Comparison of ENCODE assay signal across 33 cellular contexts in the genomic region with DNA sequence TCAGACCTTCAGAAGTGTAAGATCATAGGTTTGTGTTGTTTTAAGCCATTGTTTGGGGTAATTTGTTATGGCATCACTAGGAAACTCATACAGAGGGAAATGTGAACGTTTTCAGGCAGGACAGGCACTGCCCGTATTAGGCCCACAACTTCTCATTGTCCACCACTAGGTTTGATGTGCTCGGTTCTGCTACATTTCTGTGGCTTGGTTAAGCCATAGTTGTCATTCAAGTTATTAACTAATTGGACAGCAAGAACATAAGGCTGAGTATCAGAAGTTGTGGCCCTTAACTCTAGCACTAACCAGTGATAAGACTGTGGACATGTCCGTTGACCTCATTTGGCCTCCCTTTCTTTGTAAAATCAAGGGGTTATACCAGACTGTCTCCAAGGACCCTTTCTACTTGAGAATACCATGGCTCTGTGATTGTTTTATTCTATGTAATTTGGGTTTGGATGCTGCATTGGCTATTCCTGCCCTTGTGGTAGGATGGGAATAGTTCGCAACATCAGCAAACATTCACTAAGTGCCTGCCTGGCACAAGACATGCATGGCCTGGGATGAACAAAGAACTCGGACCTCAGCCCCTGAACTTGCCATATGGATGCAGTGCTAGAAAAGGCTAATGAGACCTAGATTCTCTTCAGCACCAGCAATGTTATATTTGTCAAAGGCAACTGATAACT.
A peak's percentile ranks its signal among the peaks of the same experiment; 100 is the strongest.
DNase-seq lines count a peak whose midpoint lies in the region; ATAC-seq, FAIRE-seq and TF ChIP-seq lines count a peak whose summit lies in the region.
"Had no signal": no experiment of that assay in that cellular context is flagged by ENCODE, and none has a peak within 500 bp of the region (broad histone marks: within the 10 kb centered on the region; RNA-seq: fewer than 3 reads in every experiment).

No MANE protein-coding gene starts in this region.

- FAIRE-seq in K562 (lab: Jason Lieb, UNC), result no peak
- FAIRE-seq: A204.1, A549, D721Med had no signal

- peaks cover 28 to 50% of the 10 kb centered on the region in 2 experiments for H3K4me1 ChIP-seq in K562 (replicated peaks in 1 of 2; ENCODE audit: control insufficient read depth in 2 of 2, insufficient read depth in 2 of 2, low read length in 2 of 2)
- H3K4me1 ChIP-seq in esophagus muscularis mucosa, result peaks cover 0 to 4% (median 0%) of the 10 kb centered on the region in 4 donors
- H3K4me1 ChIP-seq: A549, BE2C, BLaER1, Caco-2 had no signal

- peak; percentile 71 for DNase-seq in NCI-H69 (lab: John Stamatoyannopoulos, UW)
- DNase-seq in K562 (ENCODE audit: extremely low read depth in 1 of 4, low spot score in 3 of 4), result no peak
- peak; percentile 42 for DNase-seq in esophagus muscularis mucosa (ENCODE audit: extremely low spot score)
- no peak for DNase-seq in activated naive CD4-positive, alpha-beta T cell treated with anti-CD3 and anti-CD28 coated beads, Interleukin-2, amount 50 U/mL, for 16 hours
- DNase-seq: 8988T; ACHN; AML-193; BE2C; C1 segment of cervical spinal cord; Caco-2; Calu3; CD4-positive, alpha-beta memory T cell; CD4-positive, alpha-beta T cell; CD4-positive, CD25-positive, alpha-beta regulatory T cell; CD8-positive, alpha-beta memory T cell; CD8-positive, alpha-beta T cell; COR-L47; DMS 273 treated with DMSO at 0.1 percent for 48 hours; DMS153; DMS53; DMS79; DMS79 treated with DMSO at 0.1 percent for 48 hours; DND-41; EL had no signal

- TF ChIP-seq EP300 in K562 (IDR thresholded peaks at IDR 0.05; ENCODE audit: low read length), result no peak
- no peak for TF ChIP-seq EP300 in esophagus muscularis mucosa (IDR thresholded peaks at IDR 0.05)

- ATAC-seq in K562, result peak; percentile 9
- ATAC-seq in HG03135 (IDR thresholded peaks at IDR 0.05; ENCODE audit: unreplicated experiment), result no peak
- no peak for ATAC-seq in GM18873 (IDR thresholded peaks at IDR 0.05; ENCODE audit: low FRiP score, unreplicated experiment)
- ATAC-seq: A549; CD8-positive, alpha-beta T cell had no signal

- H3K27ac ChIP-seq in K562 (ENCODE audit: extremely low read depth, low read depth, low read length), result no peak overlapping the region; the same call in 1 of the 3 replicates
- no peak overlapping the region for H3K27ac ChIP-seq in esophagus muscularis mucosa (replicated peaks in 1 of 4)
- H3K27ac ChIP-seq: 22Rv1; A549; BLaER1; BLaER1 treated with 17β-estradiol and CSF1 and Interleukin-3, amounts not matched to agents 10 nM and 100 nM; C4-2B had no signal

- H3K36me3 ChIP-seq in K562 (ENCODE audit: control insufficient read depth, insufficient read depth, low read length) (no peaks in the 10 kb centered on the region; the same call in 2 of the 3 replicates), esophagus muscularis mucosa (no peaks in the 10 kb centered on the region)
- H3K36me3 ChIP-seq: BE2C; BLaER1; BLaER1 treated with 17β-estradiol and CSF1 and Interleukin-3, amounts not matched to agents 10 nM and 100 nM had no signal

- peak overlapping the region; percentile 19; the same call in 1 of the 2 replicates for H3K4me2 ChIP-seq in K562 (ENCODE audit: insufficient read depth, low read length)
- H3K4me2 ChIP-seq: A549; BLaER1; BLaER1 treated with 17β-estradiol and CSF1 and Interleukin-3, amounts not matched to agents 10 nM and 100 nM had no signal

- no peaks in the 10 kb centered on the region for H3K9me1 ChIP-seq in K562 (ENCODE audit: control insufficient read depth, insufficient read depth, low read length)

- POLR2A ChIA-PET in K562 (lab: Yijun Ruan, JAX), result interaction anchor here (1.2 kb wide), 1 partner anchor 10 kb away, joined by 6 read pairs; no protein-coding TSS in a partner anchor

- in situ Hi-C loops in K562 (cut with MboI), result no loop called here

- H3K9me3 ChIP-seq in K562 (replicated peaks; ENCODE audit: control insufficient read depth, insufficient read depth, low read depth, low read length), result no peaks in the 10 kb centered on the region
- no peaks in the 10 kb centered on the region for H3K9me3 ChIP-seq in esophagus muscularis mucosa
- H3K9me3 ChIP-seq: A549; BE2C; BLaER1; BLaER1 treated with 17β-estradiol and CSF1 and Interleukin-3, amounts not matched to agents 10 nM and 100 nM; Caco-2 had no signal

- WGBS in K562 (ENCODE audit: insufficient coverage, low coverage, missing lambda C conversion rate), result 46% methylated on average over 6 of the region's 6 CpGs
- WGBS in esophagus muscularis mucosa, result 90% methylated on average over 6 of the region's 6 CpGs

- CTCF ChIA-PET in K562 (lab: Yijun Ruan, JAX; ENCODE audit: low intra/inter-chr PET ratio), result no interaction called here

- H3K9ac ChIP-seq in K562 (ENCODE audit: insufficient read depth in 1 of 2, low read depth in 2 of 2, low read length in 2 of 2), result no peak overlapping the region; a peak in 1 of 4 replicates
- H3K9ac ChIP-seq: BLaER1; BLaER1 treated with 17β-estradiol and CSF1 and Interleukin-3, amounts not matched to agents 10 nM and 100 nM had no signal

- TF ChIP-seq POLR2A in K562 (conservative IDR thresholded peaks at IDR 0.05) (no peak), esophagus muscularis mucosa (IDR thresholded peaks at IDR 0.05; ENCODE audit: low read depth) (no peak)

- H3K27me3 ChIP-seq in K562 (ENCODE audit: control insufficient read depth in 2 of 2, insufficient read depth in 2 of 2, low read length in 2 of 2) (no peaks in the 10 kb centered on the region), esophagus muscularis mucosa (no peaks in the 10 kb centered on the region)
- H3K27me3 ChIP-seq: BE2C; BLaER1; BLaER1 treated with 17β-estradiol and CSF1 and Interleukin-3, amounts not matched to agents 10 nM and 100 nM had no signal

- peak overlapping the region; percentile 59 for H2AFZ ChIP-seq in K562 (ENCODE audit: low read depth, low read length)

- no peaks in the 10 kb centered on the region for H4K20me1 ChIP-seq in K562 (replicated peaks; ENCODE audit: control insufficient read depth, insufficient read depth, low read length)
- H4K20me1 ChIP-seq: BLaER1; BLaER1 treated with 17β-estradiol and CSF1 and Interleukin-3, amounts not matched to agents 10 nM and 100 nM had no signal

- no peak for TF ChIP-seq RAD21 in K562 (CRISPR knock-in tag; conservative IDR thresholded peaks at IDR 0.05 in 1 of 2, IDR thresholded peaks at IDR 0.05 in 1 of 2)

- intact Hi-C loops in K562 (cut with micrococcal nuclease), result no loop called here
- intact Hi-C loops in esophagus muscularis mucosa (cut with DNase I), result no loop called here

- no peaks in the 10 kb centered on the region for H3K79me2 ChIP-seq in K562 (ENCODE audit: control insufficient read depth, insufficient read depth, low read length)

- H3K4me3 ChIP-seq in K562 (no peak overlapping the region), esophagus muscularis mucosa (no peak overlapping the region)
- H3K4me3 ChIP-seq: A549; BLaER1; BLaER1 treated with 17β-estradiol and CSF1 and Interleukin-3, amounts not matched to agents 10 nM and 100 nM had no signal

- BruUV-seq in K562 (replicated peaks; lab: Mats Ljungman, UMichigan), result no TSS peak

- TF ChIP-seq CTCF in K562 (IDR thresholded peaks at IDR 0.05 in 2 of 3, conservative IDR thresholded peaks at IDR 0.05 in 1 of 3; ENCODE audit: insufficient read depth in 2 of 3, low read depth in 1 of 3, low read length in 3 of 3) (no peak), esophagus muscularis mucosa (IDR thresholded peaks at IDR 0.05) (no peak)

TF ChIP-seq in K562, 482 proteins besides CTCF, POLR2A, EP300 and RAD21 (continues in another document):
- TF ChIP-seq FOXJ2 (tag; IDR thresholded peaks at IDR 0.05) (no peak; the same call in 1 of the 2 replicates), MECOM (CRISPR knock-in tag; IDR thresholded peaks at IDR 0.05) (0 out of 2 replicates have a peak, but pooled peaks have one; percentile 5), DMBX1 (CRISPR knock-in tag; IDR thresholded peaks at IDR 0.05; ENCODE audit: borderline replicate concordance) (peak; percentile 63; the same call in 1 of the 2 replicates), RBM14 (IDR thresholded peaks at IDR 0.05; ENCODE audit: borderline replicate concordance, insufficient read depth, low read depth, low read length) (no peak), ETV5 (CRISPR knock-in tag; IDR thresholded peaks at IDR 0.05; ENCODE audit: low read depth) (peak; percentile 55; the same call in 1 of the 2 replicates), ZNF274 (IDR thresholded peaks at IDR 0.05; ENCODE audit: borderline replicate concordance, low read depth, low read length) (no peak), MAFK (IDR thresholded peaks at IDR 0.05; ENCODE audit: low read length) (0 out of 2 replicates have a peak, but pooled peaks have one; percentile 33), NR4A1 (CRISPR knock-in tag; IDR thresholded peaks at IDR 0.05) (no peak), NR4A1 (tag; IDR thresholded peaks at IDR 0.05) (peak; percentile 84), RFX1 (IDR thresholded peaks at IDR 0.05) (no peak), SMARCB1 (IDR thresholded peaks at IDR 0.05; ENCODE audit: insufficient read length, low read depth) (no peak), SMAD4 (CRISPR knock-in tag; conservative IDR thresholded peaks at IDR 0.05) (peak; percentile 34)
- TF ChIP-seq, protein P1, sequence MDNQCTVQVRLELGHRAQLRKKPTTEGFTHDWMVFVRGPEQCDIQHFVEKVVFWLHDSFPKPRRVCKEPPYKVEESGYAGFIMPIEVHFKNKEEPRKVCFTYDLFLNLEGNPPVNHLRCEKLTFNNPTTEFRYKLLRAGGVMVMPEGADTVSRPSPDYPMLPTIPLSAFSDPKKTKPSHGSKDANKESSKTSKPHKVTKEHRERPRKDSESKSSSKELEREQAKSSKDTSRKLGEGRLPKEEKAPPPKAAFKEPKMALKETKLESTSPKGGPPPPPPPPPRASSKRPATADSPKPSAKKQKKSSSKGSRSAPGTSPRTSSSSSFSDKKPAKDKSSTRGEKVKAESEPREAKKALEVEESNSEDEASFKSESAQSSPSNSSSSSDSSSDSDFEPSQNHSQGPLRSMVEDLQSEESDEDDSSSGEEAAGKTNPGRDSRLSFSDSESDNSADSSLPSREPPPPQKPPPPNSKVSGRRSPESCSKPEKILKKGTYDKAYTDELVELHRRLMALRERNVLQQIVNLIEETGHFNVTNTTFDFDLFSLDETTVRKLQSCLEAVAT (IDR thresholded peaks at IDR 0.05), result 0 out of 4 replicates have a peak, but pooled peaks of 1 of the 2 experiments have one; percentile 15
- TF ChIP-seq, protein P2, sequence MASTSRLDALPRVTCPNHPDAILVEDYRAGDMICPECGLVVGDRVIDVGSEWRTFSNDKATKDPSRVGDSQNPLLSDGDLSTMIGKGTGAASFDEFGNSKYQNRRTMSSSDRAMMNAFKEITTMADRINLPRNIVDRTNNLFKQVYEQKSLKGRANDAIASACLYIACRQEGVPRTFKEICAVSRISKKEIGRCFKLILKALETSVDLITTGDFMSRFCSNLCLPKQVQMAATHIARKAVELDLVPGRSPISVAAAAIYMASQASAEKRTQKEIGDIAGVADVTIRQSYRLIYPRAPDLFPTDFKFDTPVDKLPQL (IDR thresholded peaks at IDR 0.05; ENCODE audit: extremely low read depth, insufficient read length), result no peak

Comparison
In these comparisons a context has a peak if more than half of its experiments do, and no peak if none do; other contexts are left out.
1. DNase-seq: peak in NCI-H69 (single experiment) and esophagus muscularis mucosa (single experiment); none in K562 (0 of 4) and activated naive CD4-positive, alpha-beta T cell treated with anti-CD3 and anti-CD28 coated beads, Interleukin-2, amount 50 U/mL, for 16 hours (single experiment).